Comparison of ENCODE assay signal across 1 cellular context in genomic region chr10:77659046-77659670, GRCh38.
A peak's percentile ranks its signal among the peaks of the same experiment; 100 is the strongest.
TF ChIP-seq lines count a peak whose summit lies in the region.

No MANE protein-coding gene starts in this region.

TF ChIP-seq in HCT116, 20 proteins besides CTCF, POLR2A, EP300 and RAD21:
- TF ChIP-seq CBX3 (IDR thresholded peaks at IDR 0.05; ENCODE audit: low read depth), result peak; percentile 31; the same call in 1 of the 2 replicates
- TF ChIP-seq SRF (IDR thresholded peaks at IDR 0.05; ENCODE audit: low read depth), result peak; percentile 40; the same call in 1 of the 2 replicates
TF ChIP-seq in HCT116: peak in this region for 2; not testable (repeated sequence) for 18.
